In genomic region chrX:47523297-47523696, GRCh38 we compare ENCODE assay signal across 8 cellular contexts. TPM values are rescaled to one million over a fixed set of nuclear protein-coding genes. Genes with fewer than 3 reads are reported as not detected.
DNase-seq lines count a peak whose midpoint lies in the region; ATAC-seq and TF ChIP-seq lines count a peak whose summit lies in the region.

No MANE protein-coding gene starts in this region.

- H3K27me3 ChIP-seq in H9 (ENCODE audit: insufficient read depth, low read length), result no peaks in the 10 kb centered on the region; the same call in 1 of the 2 replicates
- H3K27me3 ChIP-seq in adrenal gland, result no peaks in the 10 kb centered on the region

- H2AFZ ChIP-seq in H9 (ENCODE audit: low read length), result no peak overlapping the region

- H3K79me1 ChIP-seq in H9 (ENCODE audit: insufficient read depth, low read depth, low read length, poor library complexity, severe bottlenecking), result no peaks in the 10 kb centered on the region

- peaks cover 57 to 58% of the 10 kb centered on the region in 2 experiments for H3K9me3 Mint-ChIP-seq in H9
- peaks cover 0 to 2% (median 0%) of the 10 kb centered on the region in 3 donors for H3K9me3 Mint-ChIP-seq in T-cell
- H3K9me3 Mint-ChIP-seq in progenitor cell of endocrine pancreas (ENCODE audit: low read depth), result peaks cover 2% of the 10 kb centered on the region

- H3K4me3 Mint-ChIP-seq in H9, result peak overlapping the region; percentile 70 to 76
- H3K4me3 Mint-ChIP-seq in T-cell, result peak overlapping the region; percentile 62 to 72 (median 71)
- peak overlapping the region; percentile 69 for H3K4me3 Mint-ChIP-seq in progenitor cell of endocrine pancreas (ENCODE audit: low read depth)

- CTCF ChIA-PET in T-cell (lab: Charles Lee), result interaction anchor here (0.8 to 1.4 kb wide), 8 partner anchors 26 to 333 kb away, joined by 3 to 6 read pairs (median 4); no protein-coding TSS in a partner anchor

- H3K9ac ChIP-seq in H9 (ENCODE audit: extremely low read depth, insufficient read length, low read length), result peak overlapping the region; percentile 10

- no peak overlapping the region for H2BK12ac ChIP-seq in H9 (ENCODE audit: insufficient read length, low read depth, low read length)

- H3K23ac ChIP-seq in H9 (ENCODE audit: insufficient read length, low read depth, low read length), result no peak overlapping the region

- ATAC-seq in T-cell (replicated peaks in 1 of 4) (peak; percentile 96 to 99 (median 98)), left cardiac atrium (peak; percentile 99 to 100)

- H3K36me3 ChIP-seq in adrenal gland (replicated peaks in 1 of 2) (no peaks in the 10 kb centered on the region), urinary bladder (ENCODE audit: insufficient read depth) (no peaks in the 10 kb centered on the region)

- H3K27me3 Mint-ChIP-seq in H9 (ENCODE audit: low read depth), result peaks cover 8% of the 10 kb centered on the region
- H3K27me3 Mint-ChIP-seq in T-cell, result no peaks in the 10 kb centered on the region
- peaks cover 13% of the 10 kb centered on the region for H3K27me3 Mint-ChIP-seq in progenitor cell of endocrine pancreas

- peak; percentile 83 for TF ChIP-seq CTCF in H9 (conservative IDR thresholded peaks at IDR 0.05)
- peak; percentile 59 to 89 (median 72) for TF ChIP-seq CTCF in adrenal gland (IDR thresholded peaks at IDR 0.05)
- peak; percentile 78 for TF ChIP-seq CTCF in progenitor cell of endocrine pancreas (IDR thresholded peaks at IDR 0.05; ENCODE audit: unreplicated experiment)

- H2BK15ac ChIP-seq in H9 (ENCODE audit: low read depth, low read length), result no peak overlapping the region

- no peaks in the 10 kb centered on the region for H3K4me1 ChIP-seq in H9 (ENCODE audit: insufficient read depth, low read length)
- H3K4me1 ChIP-seq in adrenal gland (replicated peaks in 1 of 2), result no peaks in the 10 kb centered on the region
- no peaks in the 10 kb centered on the region for H3K4me1 ChIP-seq in urinary bladder (ENCODE audit: insufficient read depth)

- H2BK20ac ChIP-seq in H9 (ENCODE audit: low read depth, low read length, poor library complexity, severe bottlenecking), result no peak overlapping the region

- H3K36me3 Mint-ChIP-seq in H9 (ENCODE audit: insufficient read depth in 1 of 3, low read depth in 3 of 3), result peaks cover 0 to 5% (median 2%) of the 10 kb centered on the region in 3 experiments; a peak in 2 of 7 replicates
- no peaks in the 10 kb centered on the region for H3K36me3 Mint-ChIP-seq in T-cell
- no peaks in the 10 kb centered on the region for H3K36me3 Mint-ChIP-seq in progenitor cell of endocrine pancreas (ENCODE audit: insufficient read depth)

- no peak overlapping the region for H3K18ac ChIP-seq in H9 (ENCODE audit: insufficient read length, low read depth, low read length)

- no peaks in the 10 kb centered on the region for H3K79me2 ChIP-seq in H9 (ENCODE audit: insufficient read depth, low read length)

- DNase-seq in ELF-1 (ENCODE audit: low read depth, low spot score), result peak; percentile 91
- peak; percentile 79 for DNase-seq in H9
- DNase-seq in NCI-H1048 (lab: John Stamatoyannopoulos, UW), result peak; percentile 58
- peak; percentile 14 to 81 (median 64) for DNase-seq in T-cell
- peak; percentile 69 to 91 (median 83) for DNase-seq in adrenal gland
- DNase-seq in left cardiac atrium, result peak; percentile 85
- peak; percentile 71 for DNase-seq in progenitor cell of endocrine pancreas (ENCODE audit: low spot score, unreplicated experiment)

- peaks cover 0 to 2% of the 10 kb centered on the region in 2 experiments; a peak in 2 of 4 replicates for H3K4me1 Mint-ChIP-seq in H9
- peaks cover 0 to 4% (median 4%) of the 10 kb centered on the region in 3 donors for H3K4me1 Mint-ChIP-seq in T-cell
- peaks cover 2% of the 10 kb centered on the region for H3K4me1 Mint-ChIP-seq in progenitor cell of endocrine pancreas (ENCODE audit: low read depth)

- H3T11ph ChIP-seq in H9 (ENCODE audit: low read length), result no peak overlapping the region

- H4K5ac ChIP-seq in H9 (ENCODE audit: insufficient read length, low read depth, low read length), result no peak overlapping the region

- POLR2A ChIA-PET in T-cell (lab: Charles Lee), result interaction anchor here in 1 of 2 donors (0.6 kb wide), 1 partner anchor 1556 kb away, joined by 3 read pairs; the partner anchor contains the start of gene WDR45

- WGBS in H9 (ENCODE audit: extremely low coverage, insufficient read length, low lambda C conversion rate), result no CpG with 5 or more reads among the region's 33 CpGs
- whole genome bisulfite sequencing in adrenal gland, 4 donors, result 1 to 41% (median 9%) methylated on average over 11 to 33 of the region's 33 CpGs
- 3% methylated on average over 26 of the region's 33 CpGs for whole genome bisulfite sequencing in urinary bladder

- H2BK5ac ChIP-seq in H9 (ENCODE audit: insufficient read length, low read length), result no peak overlapping the region

- no peak overlapping the region for H2BK120ac ChIP-seq in H9 (ENCODE audit: low read depth, low read length, poor library complexity, severe bottlenecking)

- H3K27ac Mint-ChIP-seq in H9, result no peak overlapping the region
- no peak overlapping the region for H3K27ac Mint-ChIP-seq in T-cell
- H3K27ac Mint-ChIP-seq in progenitor cell of endocrine pancreas, result peak overlapping the region; percentile 33

- no peak overlapping the region for H3K56ac ChIP-seq in H9 (ENCODE audit: insufficient read length, low read depth, low read length)

- H4K8ac ChIP-seq in H9 (replicated peaks; ENCODE audit: insufficient read length, low read depth, low read length), result no peak overlapping the region

- H3K4me2 ChIP-seq in H9 (ENCODE audit: insufficient read depth, insufficient read length, low read length), result peak overlapping the region; percentile 78

- peak overlapping the region in 2 of 4 donors; percentile 25 to 62 for H3K4me3 ChIP-seq in adrenal gland
- peak overlapping the region; percentile 45 for H3K4me3 ChIP-seq in urinary bladder (ENCODE audit: low read depth, low read length)

- TF ChIP-seq POLR2A in adrenal gland (IDR thresholded peaks at IDR 0.05), result peak in 1 of 2 donors; percentile 11

- H3K23me2 ChIP-seq in H9 (ENCODE audit: insufficient read length, low read depth, low read length, poor library complexity, severe bottlenecking), result no peaks in the 10 kb centered on the region

- H3K9me3 ChIP-seq in H9 (ENCODE audit: control insufficient read depth, low read depth, low read length) (peaks cover 23% of the 10 kb centered on the region), adrenal gland (replicated peaks in 1 of 3) (no peaks in the 10 kb centered on the region)

- H3K4ac ChIP-seq in H9 (ENCODE audit: low read depth, low read length), result no peak overlapping the region

- no peak overlapping the region for H3K14ac ChIP-seq in H9 (ENCODE audit: insufficient read depth, low read length)

- H4K91ac ChIP-seq in H9 (ENCODE audit: insufficient read length, low read depth, low read length), result no peak overlapping the region

- no peaks in the 10 kb centered on the region for H4K20me1 ChIP-seq in H9 (ENCODE audit: control insufficient read depth, insufficient read depth, insufficient read length)

- intact Hi-C loops in adrenal gland (cut with DNase I) (loop anchor here in 1 of 2 donors (10.0 kb wide), 1 partner anchor 328 kb away; the partner anchor contains the start of gene UBA1), left cardiac atrium (cut with DNase I) (loop anchor here (5.0 to 10.0 kb wide), 3 partner anchors 138 to 331 kb away; partner anchors contain the start of gene UBA1 (in 2 of the 2))

- no peak overlapping the region for H2AK5ac ChIP-seq in H9 (ENCODE audit: insufficient read length, low read length)

- H3K27ac ChIP-seq in H9 (ENCODE audit: insufficient read length, low read depth, low read length) (no peak overlapping the region), adrenal gland (no peak overlapping the region), urinary bladder (ENCODE audit: low read depth) (no peak overlapping the region)

RNA-seq across cellular contexts. Expression of gene ARAF, which starts 37.7 kb away (rescaled TPM):
- total RNA-seq in H9 (2021) (48.1 and 48.4 TPM in 2 replicates), T-cell (100 to 1,000 TPM; 113 to 138 (median 122) TPM), adrenal gland (100 to 1,000 TPM in 2 of 8 donors, 10 to 100 TPM in 6; 44.8 to 113 (median 78.1) TPM), left cardiac atrium (10 to 100 TPM; 64.4 to 75.0 TPM), progenitor cell of endocrine pancreas (76.8 and 77.7 TPM in 2 replicates), urinary bladder (12.3 TPM)
- polyA plus RNA-seq in adrenal gland (10 to 100 TPM; 51.2 to 64.5 (median 59.4) TPM), urinary bladder (45.4 TPM)

RNA-seq across cellular contexts. Expression of gene ZNF41, which starts 40.3 kb away (rescaled TPM):
- total RNA-seq in H9 (2021), result 2.5 and 3.1 TPM in 2 replicates
- 10 to 100 TPM in 3 of 5 donors, 1 to 10 TPM in 2; 8.4 to 20.4 (median 14.7) TPM for total RNA-seq in T-cell
- 1 to 10 TPM; 2.8 to 8.9 (median 7.6) TPM for total RNA-seq in adrenal gland
- polyA plus RNA-seq in adrenal gland, result 10 to 100 TPM in 1 of 3 donors, 1 to 10 TPM in 2; 2.8 to 10.5 (median 4.2) TPM
- total RNA-seq in left cardiac atrium, result 10 to 100 TPM; 10.8 to 14.7 TPM
- total RNA-seq in progenitor cell of endocrine pancreas, result 6.0 and 6.1 TPM in 2 replicates
- total RNA-seq in urinary bladder, result 14.5 TPM
- polyA plus RNA-seq in urinary bladder, result 5.1 TPM

RNA-seq across cellular contexts. Expression of gene TIMP1, which starts 58.9 kb away (rescaled TPM):
- total RNA-seq in H9 (2021) (65.1 and 72.5 TPM in 2 replicates), T-cell (100 to 1,000 TPM in 1 of 5 donors, 10 to 100 TPM in 4; 28.7 to 120 (median 59.7) TPM), adrenal gland (1,000 to 10,000 TPM in 2 of 8 donors, 100 to 1,000 TPM in 6; 560 to 1,511 (median 704) TPM), left cardiac atrium (100 to 1,000 TPM; 377 to 605 TPM), progenitor cell of endocrine pancreas (29.1 and 33.0 TPM in 2 replicates), urinary bladder (77.2 TPM)
- polyA plus RNA-seq in adrenal gland (1,000 to 10,000 TPM in 2 of 3 donors, 100 to 1,000 TPM in 1; 415 to 3,693 (median 3,244) TPM), urinary bladder (555 TPM)
